1 cellular context compared by ENCODE assay signal in the genomic region with DNA sequence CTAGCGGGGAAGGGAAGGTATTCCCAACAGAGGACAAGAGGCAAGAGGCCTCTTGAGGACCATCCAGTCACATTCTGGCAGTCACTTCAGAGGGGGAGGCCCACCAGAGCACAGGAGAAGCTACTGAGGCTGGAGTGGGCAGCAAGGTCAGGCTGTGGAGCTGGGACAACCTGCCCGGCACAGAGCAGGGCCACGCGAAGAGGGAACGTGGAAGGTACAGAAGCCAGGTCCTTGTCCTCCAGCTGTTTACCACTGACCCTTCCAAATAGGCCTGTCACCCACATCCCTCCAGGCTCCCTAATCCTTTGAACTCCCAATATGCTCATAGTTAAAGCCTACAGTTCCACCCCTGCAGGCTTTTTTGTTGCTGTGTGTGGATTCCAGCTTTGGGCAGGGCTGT.
TF ChIP-seq lines count a peak whose summit lies in the region.

No MANE protein-coding gene starts in this region.

TF ChIP-seq in SK-N-SH, 30 proteins besides CTCF, POLR2A, EP300 and RAD21 (continued from another document):
- TF ChIP-seq MXI1 (IDR thresholded peaks at IDR 0.05; ENCODE audit: low read depth, low read length), result no peak
- TF ChIP-seq MEF2A (IDR thresholded peaks at IDR 0.05; ENCODE audit: borderline replicate concordance, low read depth), result no peak
- TF ChIP-seq, protein P1, sequence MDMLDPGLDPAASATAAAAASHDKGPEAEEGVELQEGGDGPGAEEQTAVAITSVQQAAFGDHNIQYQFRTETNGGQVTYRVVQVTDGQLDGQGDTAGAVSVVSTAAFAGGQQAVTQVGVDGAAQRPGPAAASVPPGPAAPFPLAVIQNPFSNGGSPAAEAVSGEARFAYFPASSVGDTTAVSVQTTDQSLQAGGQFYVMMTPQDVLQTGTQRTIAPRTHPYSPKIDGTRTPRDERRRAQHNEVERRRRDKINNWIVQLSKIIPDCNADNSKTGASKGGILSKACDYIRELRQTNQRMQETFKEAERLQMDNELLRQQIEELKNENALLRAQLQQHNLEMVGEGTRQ (IDR thresholded peaks at IDR 0.05; ENCODE audit: borderline replicate concordance, low read depth, low read length), result no peak
